In the genomic region with DNA sequence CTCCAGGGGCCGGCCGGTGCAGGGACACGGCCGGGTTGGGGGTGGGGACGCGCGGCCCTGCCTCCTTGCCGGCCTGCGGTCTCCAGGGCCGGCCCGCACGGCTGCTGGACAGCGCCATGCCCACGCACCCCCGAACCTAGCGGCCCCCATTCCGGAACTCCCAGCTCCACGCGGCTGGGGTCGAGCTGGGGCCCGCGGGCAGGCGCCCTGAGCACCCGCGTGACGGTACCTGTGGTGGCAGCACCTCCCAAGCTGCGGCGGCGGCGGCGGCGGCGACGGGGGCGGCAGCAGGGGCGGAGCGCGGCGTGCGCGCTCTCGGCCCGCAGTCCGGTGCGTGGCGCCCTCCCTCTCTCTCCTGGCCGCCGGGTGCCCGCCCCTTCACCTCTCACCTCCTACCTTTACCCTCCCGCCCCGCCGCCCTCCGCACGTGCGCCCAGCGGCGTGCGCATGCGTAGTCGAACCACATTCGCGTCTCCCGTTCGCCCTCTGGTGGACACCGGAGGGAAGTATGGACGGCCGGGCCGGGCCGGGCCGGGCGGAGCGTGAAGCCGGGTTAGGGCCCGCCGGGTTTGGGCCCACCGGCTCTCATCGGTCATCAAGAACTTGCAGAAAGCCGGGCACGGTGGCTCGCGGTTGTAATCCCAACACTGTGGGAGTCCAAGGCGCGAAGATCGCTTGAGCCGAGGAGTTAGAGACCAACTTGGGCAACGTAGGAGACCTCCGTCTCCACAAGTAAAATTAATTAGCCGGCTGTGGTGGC, we compare ENCODE assay signal across 1 cellular context.
TF ChIP-seq lines count a peak whose summit lies in the region.

A gene (minus strand): TSS at position 372 of the 760 bp plus-strand sequence. CDS start 32,948 bp downstream, outside the sequence.

TF ChIP-seq in HepG2, 621 proteins besides CTCF, POLR2A, EP300 and RAD21 (continued from another document and continues in another):
- TF ChIP-seq SIN3A (IDR thresholded peaks at IDR 0.05; ENCODE audit: borderline replicate concordance, low read depth, low read length) (peak; percentile 83), ZNF446 (CRISPR knock-in tag; IDR thresholded peaks at IDR 0.05) (no peak), KLF11 (CRISPR knock-in tag; IDR thresholded peaks at IDR 0.05) (peak; percentile 54; the same call in 1 of the 2 replicates), SMAD9 (CRISPR knock-in tag; IDR thresholded peaks at IDR 0.05) (no peak), ZKSCAN5 (CRISPR knock-in tag; IDR thresholded peaks at IDR 0.05) (no peak), ZNF317 (CRISPR knock-in tag; IDR thresholded peaks at IDR 0.05) (peak; percentile 42), RAD51 (IDR thresholded peaks at IDR 0.05; ENCODE audit: borderline replicate concordance) (no peak), ASH2L (IDR thresholded peaks at IDR 0.05; ENCODE audit: insufficient read length, low read depth, low read length) (peak; percentile 85), CBX5 (CRISPR knock-in tag; IDR thresholded peaks at IDR 0.05; ENCODE audit: borderline replicate concordance) (peak; percentile 76; the same call in 1 of the 2 replicates), PITX1 (CRISPR knock-in tag; IDR thresholded peaks at IDR 0.05) (no peak; the same call in 1 of the 2 replicates), LCORL (IDR thresholded peaks at IDR 0.05) (no peak), LCORL (CRISPR knock-in tag; IDR thresholded peaks at IDR 0.05) (peak; percentile 54; the same call in 1 of the 2 replicates), KLF16 (CRISPR knock-in tag; IDR thresholded peaks at IDR 0.05) (peak in 1 of 2 experiments; percentile 95; a peak in 2 of 4 replicates), SRF (IDR thresholded peaks at IDR 0.05; ENCODE audit: low read depth, low read length) (no peak), SAFB2 (CRISPR knock-in tag; IDR thresholded peaks at IDR 0.05; ENCODE audit: borderline replicate concordance, low read depth) (no peak), ONECUT2 (CRISPR knock-in tag; IDR thresholded peaks at IDR 0.05) (no peak), POLR2G (IDR thresholded peaks at IDR 0.05; ENCODE audit: low read depth, low read length) (peak; percentile 63), RARG (CRISPR knock-in tag; IDR thresholded peaks at IDR 0.05; ENCODE audit: low read depth) (no peak), REL (CRISPR knock-in tag; conservative IDR thresholded peaks at IDR 0.05) (0 out of 2 replicates have a peak, but pooled peaks have one; percentile 69), SRSF4 (IDR thresholded peaks at IDR 0.05; ENCODE audit: low read depth, low read length, poor library complexity, severe bottlenecking) (no peak)
- TF ChIP-seq, protein P1, sequence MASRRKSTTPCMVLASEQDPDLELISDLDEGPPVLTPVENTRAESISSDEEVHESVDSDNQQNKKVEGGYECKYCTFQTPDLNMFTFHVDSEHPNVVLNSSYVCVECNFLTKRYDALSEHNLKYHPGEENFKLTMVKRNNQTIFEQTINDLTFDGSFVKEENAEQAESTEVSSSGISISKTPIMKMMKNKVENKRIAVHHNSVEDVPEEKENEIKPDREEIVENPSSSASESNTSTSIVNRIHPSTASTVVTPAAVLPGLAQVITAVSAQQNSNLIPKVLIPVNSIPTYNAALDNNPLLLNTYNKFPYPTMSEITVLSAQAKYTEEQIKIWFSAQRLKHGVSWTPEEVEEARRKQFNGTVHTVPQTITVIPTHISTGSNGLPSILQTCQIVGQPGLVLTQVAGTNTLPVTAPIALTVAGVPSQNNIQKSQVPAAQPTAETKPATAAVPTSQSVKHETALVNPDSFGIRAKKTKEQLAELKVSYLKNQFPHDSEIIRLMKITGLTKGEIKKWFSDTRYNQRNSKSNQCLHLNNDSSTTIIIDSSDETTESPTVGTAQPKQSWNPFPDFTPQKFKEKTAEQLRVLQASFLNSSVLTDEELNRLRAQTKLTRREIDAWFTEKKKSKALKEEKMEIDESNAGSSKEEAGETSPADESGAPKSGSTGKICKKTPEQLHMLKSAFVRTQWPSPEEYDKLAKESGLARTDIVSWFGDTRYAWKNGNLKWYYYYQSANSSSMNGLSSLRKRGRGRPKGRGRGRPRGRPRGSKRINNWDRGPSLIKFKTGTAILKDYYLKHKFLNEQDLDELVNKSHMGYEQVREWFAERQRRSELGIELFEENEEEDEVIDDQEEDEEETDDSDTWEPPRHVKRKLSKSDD (CRISPR knock-in tag; IDR thresholded peaks at IDR 0.05; ENCODE audit: low read depth), result no peak
- TF ChIP-seq, protein P2, sequence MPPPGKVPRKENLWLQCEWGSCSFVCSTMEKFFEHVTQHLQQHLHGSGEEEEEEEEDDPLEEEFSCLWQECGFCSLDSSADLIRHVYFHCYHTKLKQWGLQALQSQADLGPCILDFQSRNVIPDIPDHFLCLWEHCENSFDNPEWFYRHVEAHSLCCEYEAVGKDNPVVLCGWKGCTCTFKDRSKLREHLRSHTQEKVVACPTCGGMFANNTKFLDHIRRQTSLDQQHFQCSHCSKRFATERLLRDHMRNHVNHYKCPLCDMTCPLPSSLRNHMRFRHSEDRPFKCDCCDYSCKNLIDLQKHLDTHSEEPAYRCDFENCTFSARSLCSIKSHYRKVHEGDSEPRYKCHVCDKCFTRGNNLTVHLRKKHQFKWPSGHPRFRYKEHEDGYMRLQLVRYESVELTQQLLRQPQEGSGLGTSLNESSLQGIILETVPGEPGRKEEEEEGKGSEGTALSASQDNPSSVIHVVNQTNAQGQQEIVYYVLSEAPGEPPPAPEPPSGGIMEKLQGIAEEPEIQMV (CRISPR knock-in tag; IDR thresholded peaks at IDR 0.05; ENCODE audit: low read depth), result peak; percentile 30; the same call in 1 of the 2 replicates
- TF ChIP-seq, protein P3, sequence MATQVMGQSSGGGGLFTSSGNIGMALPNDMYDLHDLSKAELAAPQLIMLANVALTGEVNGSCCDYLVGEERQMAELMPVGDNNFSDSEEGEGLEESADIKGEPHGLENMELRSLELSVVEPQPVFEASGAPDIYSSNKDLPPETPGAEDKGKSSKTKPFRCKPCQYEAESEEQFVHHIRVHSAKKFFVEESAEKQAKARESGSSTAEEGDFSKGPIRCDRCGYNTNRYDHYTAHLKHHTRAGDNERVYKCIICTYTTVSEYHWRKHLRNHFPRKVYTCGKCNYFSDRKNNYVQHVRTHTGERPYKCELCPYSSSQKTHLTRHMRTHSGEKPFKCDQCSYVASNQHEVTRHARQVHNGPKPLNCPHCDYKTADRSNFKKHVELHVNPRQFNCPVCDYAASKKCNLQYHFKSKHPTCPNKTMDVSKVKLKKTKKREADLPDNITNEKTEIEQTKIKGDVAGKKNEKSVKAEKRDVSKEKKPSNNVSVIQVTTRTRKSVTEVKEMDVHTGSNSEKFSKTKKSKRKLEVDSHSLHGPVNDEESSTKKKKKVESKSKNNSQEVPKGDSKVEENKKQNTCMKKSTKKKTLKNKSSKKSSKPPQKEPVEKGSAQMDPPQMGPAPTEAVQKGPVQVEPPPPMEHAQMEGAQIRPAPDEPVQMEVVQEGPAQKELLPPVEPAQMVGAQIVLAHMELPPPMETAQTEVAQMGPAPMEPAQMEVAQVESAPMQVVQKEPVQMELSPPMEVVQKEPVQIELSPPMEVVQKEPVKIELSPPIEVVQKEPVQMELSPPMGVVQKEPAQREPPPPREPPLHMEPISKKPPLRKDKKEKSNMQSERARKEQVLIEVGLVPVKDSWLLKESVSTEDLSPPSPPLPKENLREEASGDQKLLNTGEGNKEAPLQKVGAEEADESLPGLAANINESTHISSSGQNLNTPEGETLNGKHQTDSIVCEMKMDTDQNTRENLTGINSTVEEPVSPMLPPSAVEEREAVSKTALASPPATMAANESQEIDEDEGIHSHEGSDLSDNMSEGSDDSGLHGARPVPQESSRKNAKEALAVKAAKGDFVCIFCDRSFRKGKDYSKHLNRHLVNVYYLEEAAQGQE (IDR thresholded peaks at IDR 0.05; ENCODE audit: borderline replicate concordance in 1 of 2, low read depth in 1 of 2, low read length in 2 of 2), result peak; percentile 49 to 87
- TF ChIP-seq, protein P4, sequence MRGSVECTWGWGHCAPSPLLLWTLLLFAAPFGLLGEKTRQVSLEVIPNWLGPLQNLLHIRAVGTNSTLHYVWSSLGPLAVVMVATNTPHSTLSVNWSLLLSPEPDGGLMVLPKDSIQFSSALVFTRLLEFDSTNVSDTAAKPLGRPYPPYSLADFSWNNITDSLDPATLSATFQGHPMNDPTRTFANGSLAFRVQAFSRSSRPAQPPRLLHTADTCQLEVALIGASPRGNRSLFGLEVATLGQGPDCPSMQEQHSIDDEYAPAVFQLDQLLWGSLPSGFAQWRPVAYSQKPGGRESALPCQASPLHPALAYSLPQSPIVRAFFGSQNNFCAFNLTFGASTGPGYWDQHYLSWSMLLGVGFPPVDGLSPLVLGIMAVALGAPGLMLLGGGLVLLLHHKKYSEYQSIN (CRISPR knock-in tag; IDR thresholded peaks at IDR 0.05; ENCODE audit: borderline replicate concordance), result no peak
- TF ChIP-seq, protein P5, sequence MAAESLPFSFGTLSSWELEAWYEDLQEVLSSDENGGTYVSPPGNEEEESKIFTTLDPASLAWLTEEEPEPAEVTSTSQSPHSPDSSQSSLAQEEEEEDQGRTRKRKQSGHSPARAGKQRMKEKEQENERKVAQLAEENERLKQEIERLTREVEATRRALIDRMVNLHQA (CRISPR knock-in tag; IDR thresholded peaks at IDR 0.05), result no peak
- TF ChIP-seq, protein P6, sequence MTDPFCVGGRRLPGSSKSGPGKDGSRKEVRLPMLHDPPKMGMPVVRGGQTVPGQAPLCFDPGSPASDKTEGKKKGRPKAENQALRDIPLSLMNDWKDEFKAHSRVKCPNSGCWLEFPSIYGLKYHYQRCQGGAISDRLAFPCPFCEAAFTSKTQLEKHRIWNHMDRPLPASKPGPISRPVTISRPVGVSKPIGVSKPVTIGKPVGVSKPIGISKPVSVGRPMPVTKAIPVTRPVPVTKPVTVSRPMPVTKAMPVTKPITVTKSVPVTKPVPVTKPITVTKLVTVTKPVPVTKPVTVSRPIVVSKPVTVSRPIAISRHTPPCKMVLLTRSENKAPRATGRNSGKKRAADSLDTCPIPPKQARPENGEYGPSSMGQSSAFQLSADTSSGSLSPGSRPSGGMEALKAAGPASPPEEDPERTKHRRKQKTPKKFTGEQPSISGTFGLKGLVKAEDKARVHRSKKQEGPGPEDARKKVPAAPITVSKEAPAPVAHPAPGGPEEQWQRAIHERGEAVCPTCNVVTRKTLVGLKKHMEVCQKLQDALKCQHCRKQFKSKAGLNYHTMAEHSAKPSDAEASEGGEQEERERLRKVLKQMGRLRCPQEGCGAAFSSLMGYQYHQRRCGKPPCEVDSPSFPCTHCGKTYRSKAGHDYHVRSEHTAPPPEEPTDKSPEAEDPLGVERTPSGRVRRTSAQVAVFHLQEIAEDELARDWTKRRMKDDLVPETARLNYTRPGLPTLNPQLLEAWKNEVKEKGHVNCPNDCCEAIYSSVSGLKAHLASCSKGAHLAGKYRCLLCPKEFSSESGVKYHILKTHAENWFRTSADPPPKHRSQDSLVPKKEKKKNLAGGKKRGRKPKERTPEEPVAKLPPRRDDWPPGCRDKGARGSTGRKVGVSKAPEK (CRISPR knock-in tag; IDR thresholded peaks at IDR 0.05; ENCODE audit: borderline replicate concordance), result no peak
- TF ChIP-seq, protein P7, sequence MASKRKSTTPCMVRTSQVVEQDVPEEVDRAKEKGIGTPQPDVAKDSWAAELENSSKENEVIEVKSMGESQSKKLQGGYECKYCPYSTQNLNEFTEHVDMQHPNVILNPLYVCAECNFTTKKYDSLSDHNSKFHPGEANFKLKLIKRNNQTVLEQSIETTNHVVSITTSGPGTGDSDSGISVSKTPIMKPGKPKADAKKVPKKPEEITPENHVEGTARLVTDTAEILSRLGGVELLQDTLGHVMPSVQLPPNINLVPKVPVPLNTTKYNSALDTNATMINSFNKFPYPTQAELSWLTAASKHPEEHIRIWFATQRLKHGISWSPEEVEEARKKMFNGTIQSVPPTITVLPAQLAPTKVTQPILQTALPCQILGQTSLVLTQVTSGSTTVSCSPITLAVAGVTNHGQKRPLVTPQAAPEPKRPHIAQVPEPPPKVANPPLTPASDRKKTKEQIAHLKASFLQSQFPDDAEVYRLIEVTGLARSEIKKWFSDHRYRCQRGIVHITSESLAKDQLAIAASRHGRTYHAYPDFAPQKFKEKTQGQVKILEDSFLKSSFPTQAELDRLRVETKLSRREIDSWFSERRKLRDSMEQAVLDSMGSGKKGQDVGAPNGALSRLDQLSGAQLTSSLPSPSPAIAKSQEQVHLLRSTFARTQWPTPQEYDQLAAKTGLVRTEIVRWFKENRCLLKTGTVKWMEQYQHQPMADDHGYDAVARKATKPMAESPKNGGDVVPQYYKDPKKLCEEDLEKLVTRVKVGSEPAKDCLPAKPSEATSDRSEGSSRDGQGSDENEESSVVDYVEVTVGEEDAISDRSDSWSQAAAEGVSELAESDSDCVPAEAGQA (IDR thresholded peaks at IDR 0.05; ENCODE audit: low read depth), result peak; percentile 28; the same call in 1 of the 2 replicates
- TF ChIP-seq, protein P7 (CRISPR knock-in tag; IDR thresholded peaks at IDR 0.05; ENCODE audit: borderline replicate concordance), result no peak
- TF ChIP-seq, protein P8, sequence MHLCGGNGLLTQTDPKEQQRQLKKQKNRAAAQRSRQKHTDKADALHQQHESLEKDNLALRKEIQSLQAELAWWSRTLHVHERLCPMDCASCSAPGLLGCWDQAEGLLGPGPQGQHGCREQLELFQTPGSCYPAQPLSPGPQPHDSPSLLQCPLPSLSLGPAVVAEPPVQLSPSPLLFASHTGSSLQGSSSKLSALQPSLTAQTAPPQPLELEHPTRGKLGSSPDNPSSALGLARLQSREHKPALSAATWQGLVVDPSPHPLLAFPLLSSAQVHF (CRISPR knock-in tag; IDR thresholded peaks at IDR 0.05), result no peak
- TF ChIP-seq, protein P9, sequence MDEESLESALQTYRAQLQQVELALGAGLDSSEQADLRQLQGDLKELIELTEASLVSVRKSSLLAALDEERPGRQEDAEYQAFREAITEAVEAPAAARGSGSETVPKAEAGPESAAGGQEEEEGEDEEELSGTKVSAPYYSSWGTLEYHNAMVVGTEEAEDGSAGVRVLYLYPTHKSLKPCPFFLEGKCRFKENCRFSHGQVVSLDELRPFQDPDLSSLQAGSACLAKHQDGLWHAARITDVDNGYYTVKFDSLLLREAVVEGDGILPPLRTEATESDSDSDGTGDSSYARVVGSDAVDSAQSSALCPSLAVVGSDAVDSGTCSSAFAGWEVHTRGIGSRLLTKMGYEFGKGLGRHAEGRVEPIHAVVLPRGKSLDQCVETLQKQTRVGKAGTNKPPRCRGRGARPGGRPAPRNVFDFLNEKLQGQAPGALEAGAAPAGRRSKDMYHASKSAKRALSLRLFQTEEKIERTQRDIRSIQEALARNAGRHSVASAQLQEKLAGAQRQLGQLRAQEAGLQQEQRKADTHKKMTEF (CRISPR knock-in tag; IDR thresholded peaks at IDR 0.05), result peak; percentile 93; the same call in 1 of the 2 replicates
- TF ChIP-seq, protein P10, sequence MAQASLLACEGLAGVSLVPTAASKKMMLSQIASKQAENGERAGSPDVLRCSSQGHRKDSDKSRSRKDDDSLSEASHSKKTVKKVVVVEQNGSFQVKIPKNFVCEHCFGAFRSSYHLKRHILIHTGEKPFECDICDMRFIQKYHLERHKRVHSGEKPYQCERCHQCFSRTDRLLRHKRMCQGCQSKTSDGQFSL (CRISPR knock-in tag; IDR thresholded peaks at IDR 0.05), result 0 out of 2 replicates have a peak, but pooled peaks have one; percentile 12
